20 cellular contexts compared by ENCODE assay signal in the genomic region with DNA sequence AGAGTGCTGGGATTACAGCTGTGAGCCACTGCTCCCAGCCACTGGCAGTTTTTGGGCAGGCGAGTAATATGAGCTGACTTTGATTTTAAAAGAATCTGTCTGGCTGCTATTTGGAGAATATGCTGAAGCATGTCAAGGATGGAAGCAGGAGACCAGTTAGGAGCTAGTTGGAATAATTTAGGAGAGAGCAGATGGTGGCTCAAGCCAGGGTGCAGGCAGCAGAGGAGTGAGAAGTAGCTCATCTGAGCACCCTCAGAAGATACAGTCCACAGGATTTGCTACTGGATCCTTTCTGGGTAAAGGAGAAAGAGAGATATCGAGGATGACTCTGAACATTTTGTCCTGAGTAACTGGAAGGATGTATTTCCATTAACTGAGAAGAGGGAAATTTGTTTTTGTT.
"Had no signal": no experiment of that assay in that cellular context is flagged by ENCODE, and none has a peak within 500 bp of the region (broad histone marks: within the 10 kb centered on the region; RNA-seq: fewer than 3 reads in every experiment).

No MANE protein-coding gene starts in this region.

- H3K27ac ChIP-seq: breast epithelium had no signal

- ATAC-seq: activated T-cell treated with anti-CD3 and anti-CD28 coated beads, Interleukin-2, amount 50 U/mL, for 72 hours; T-cell had no signal

- H3K4me3 ChIP-seq: breast epithelium had no signal

- H3K27me3 ChIP-seq: breast epithelium had no signal

- H3K4me1 ChIP-seq: breast epithelium had no signal

- H3K9me3 ChIP-seq: breast epithelium had no signal

- DNase-seq: activated CD4-positive, alpha-beta memory T cell treated with anti-CD3 and anti-CD28 coated beads for 36 hours; activated CD4-positive, alpha-beta T cell treated with anti-CD3 and anti-CD28 coated beads, Interleukin-2, amount 10 ng/mL, durations not matched to agents 7 days and 5 days; activated CD4-positive, CD25-positive, alpha-beta regulatory T cell; activated CD8-positive, alpha-beta memory T cell treated with anti-CD3 and anti-CD28 coated beads, Interleukin-2, amount 50 U/mL, for 4 hours; activated gamma-delta T cell treated with Interleukin-2 at 50 U/mL for 16 hours; activated T-cell treated with anti-CD3 and anti-CD28 coated beads, Interleukin-2, amount 50 U/mL, for 72 hours; aorta; KG1; NCI-H1092; NCI-H1417; NCI-H1930; NCI-H345; NCI-H510A; NCI-H526 treated with DMSO at 0.1 percent for 48 hours; NCI-H82; SIG-M5; T-cell; T-helper 2 cell; T1000 had no signal

- H3K36me3 ChIP-seq: breast epithelium had no signal
